In genomic region chr9:132770775-132771310, GRCh38 we compare ENCODE assay signal across 8 cellular contexts.
A peak's percentile ranks its signal among the peaks of the same experiment; 100 is the strongest.
DNase-seq lines count a peak whose midpoint lies in the region; ATAC-seq and TF ChIP-seq lines count a peak whose summit lies in the region.

No MANE protein-coding gene starts in this region.

- in situ Hi-C loops in ACHN (cut with HindIII; ENCODE audit: low pct_ligation_motif_present, low pct_unique_long_range_greater_than_20kb, low sequenced_read_pairs): no loop called here

- 81 to 94% methylated on average over 10 of the region's 10 CpGs for WGBS in sigmoid colon, 2 donors

- intact Hi-C loops in sigmoid colon (cut with DNase I): loop anchor here (2.0 to 5.0 kb wide), 2 partner anchors 30 to 99 kb away; partner anchors contain the start of gene GTF3C4

- peak overlapping the region; percentile 92; the same call in 1 of the 2 replicates for H3K9ac ChIP-seq in ES-I3 (ENCODE audit: low read depth, low read length)

- no peak for DNase-seq in T-cell
- DNase-seq in fibroblast of villous mesenchyme (ENCODE audit: low read depth): no peak
- DNase-seq in sigmoid colon: no peak
- DNase-seq in ACHN: no peak
- no peak for DNase-seq in NCI-H1105 (lab: John Stamatoyannopoulos, UW)

- TF ChIP-seq CTCF in fibroblast of villous mesenchyme (IDR thresholded peaks at IDR 0.05; ENCODE audit: insufficient read depth, low read depth, low read length) (no peak), sigmoid colon (IDR thresholded peaks at IDR 0.05) (no peak)

- POLR2A ChIA-PET in T-cell (lab: Charles Lee): no interaction called here

- H3K4me1 Mint-ChIP-seq in T-cell: peaks cover 25 to 32% (median 25%) of the 10 kb centered on the region in 3 donors

- H3K4me3 ChIP-seq in fibroblast of villous mesenchyme (ENCODE audit: low read depth, low read length) (peak overlapping the region; percentile 82), sigmoid colon (peak overlapping the region; percentile 56 to 84 (median 69))

- H3K36me3 Mint-ChIP-seq in T-cell: peaks cover 6% of the 10 kb centered on the region

- CTCF ChIA-PET in T-cell (lab: Charles Lee): no interaction called here

- H3K9me3 ChIP-seq in ES-I3 (ENCODE audit: control insufficient read depth, insufficient read depth, low read length) (peaks cover 7% of the 10 kb centered on the region), sigmoid colon (no peaks in the 10 kb centered on the region)

- H3K36me3 ChIP-seq in ES-I3 (ENCODE audit: insufficient read depth, low read length): no peaks in the 10 kb centered on the region
- H3K36me3 ChIP-seq in sigmoid colon: no peaks in the 10 kb centered on the region

- TF ChIP-seq POLR2A in sigmoid colon (IDR thresholded peaks at IDR 0.05): no peak

- H3K4me3 Mint-ChIP-seq in T-cell: peak overlapping the region; percentile 96 to 99 (median 96)

- TF ChIP-seq EP300 in sigmoid colon (IDR thresholded peaks at IDR 0.05): no peak

- peaks cover 0 to 4% (median 3%) of the 10 kb centered on the region in 3 donors for H3K9me3 Mint-ChIP-seq in T-cell

- no peaks in the 10 kb centered on the region for H3K27me3 ChIP-seq in sigmoid colon

- H3K27ac Mint-ChIP-seq in T-cell: peak overlapping the region in 1 of 2 donors; percentile 98

- H3K4me1 ChIP-seq in ES-I3 (ENCODE audit: insufficient read depth, low read length) (no peaks in the 10 kb centered on the region), sigmoid colon (peaks cover 0 to 21% (median 18%) of the 10 kb centered on the region in 4 donors)

- ATAC-seq in T-cell (replicated peaks in 1 of 4) (no peak), HG02870 (IDR thresholded peaks at IDR 0.05; ENCODE audit: unreplicated experiment) (no peak), HG03521 (IDR thresholded peaks at IDR 0.05; ENCODE audit: unreplicated experiment) (no peak)

- peak overlapping the region; percentile 76 to 87 (median 86) for H3K27ac ChIP-seq in sigmoid colon

- no peaks in the 10 kb centered on the region for H3K27me3 Mint-ChIP-seq in T-cell
